In the genomic region with DNA sequence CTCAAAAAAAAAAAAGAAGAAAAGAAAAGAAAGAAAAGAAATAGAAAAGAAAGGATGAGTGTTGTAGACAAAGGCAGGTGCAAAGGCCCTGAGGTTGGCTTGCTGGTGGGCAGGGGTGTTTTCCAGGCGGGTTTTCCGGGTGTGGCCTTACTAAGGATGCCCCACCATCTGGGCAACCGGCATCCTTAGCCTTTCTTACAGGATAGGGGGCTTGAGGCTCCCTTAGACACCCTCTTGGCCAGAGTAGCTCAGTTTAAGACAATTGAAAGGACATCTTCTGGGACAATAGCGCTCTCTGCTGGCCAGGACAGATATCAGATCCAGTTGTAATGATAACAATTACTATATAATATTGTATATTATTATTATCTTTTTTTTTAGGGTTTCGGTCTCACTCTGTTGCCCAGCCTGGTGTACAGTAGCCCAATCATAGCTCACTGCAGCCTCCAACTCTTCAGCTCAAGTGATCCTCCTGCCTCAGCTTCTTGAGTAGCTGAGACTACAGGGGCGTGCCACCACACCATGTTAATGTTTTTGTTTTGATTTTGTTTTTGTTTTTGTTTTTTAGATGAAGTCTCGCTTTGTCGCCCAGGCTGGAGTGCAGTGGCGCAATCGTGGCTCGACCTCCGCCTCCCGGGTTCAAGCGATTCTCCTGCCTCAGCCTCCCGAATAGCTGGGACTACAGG, we compare ENCODE assay signal across 8 cellular contexts. TPM values are rescaled to one million over a fixed set of nuclear protein-coding genes. Genes with fewer than 3 reads are reported as not detected.
DNase-seq lines count a peak whose midpoint lies in the region; ATAC-seq and TF ChIP-seq lines count a peak whose summit lies in the region.

No MANE protein-coding gene starts in this region.

- peak overlapping the region; percentile 64 for H3K4me2 ChIP-seq in SU-DHL-6 (ENCODE audit: low read depth, low read length, poor library complexity, severe bottlenecking)

- no peak overlapping the region for H3K4me3 Mint-ChIP-seq in activated naive CD8-positive, alpha-beta T cell treated with anti-CD3 and anti-CD28 coated beads, Interleukin-2, amount 10 ng/mL, durations not matched to agents 7 days and 5 days

- H3K36me3 ChIP-seq in SU-DHL-6 (ENCODE audit: low read length) (no peaks in the 10 kb centered on the region), sigmoid colon (peaks cover 0 to 4% (median 0%) of the 10 kb centered on the region in 4 donors)

- peak; percentile 62 for TF ChIP-seq CTCF in SU-DHL-6 (IDR thresholded peaks at IDR 0.05; ENCODE audit: insufficient read depth, low read length, poor library complexity, severe bottlenecking)
- TF ChIP-seq CTCF in sigmoid colon (IDR thresholded peaks at IDR 0.05): peak in 1 of 4 experiments; percentile 39

- H2AFZ ChIP-seq in SU-DHL-6 (ENCODE audit: low read depth, low read length, severe bottlenecking): no peak overlapping the region

- peaks cover 16% of the 10 kb centered on the region; the same call in 1 of the 2 replicates for H3F3A ChIP-seq in SU-DHL-6 (ENCODE audit: insufficient read depth)

- H3K27me3 Mint-ChIP-seq in activated naive CD8-positive, alpha-beta T cell treated with anti-CD3 and anti-CD28 coated beads, Interleukin-2, amount 10 ng/mL, durations not matched to agents 7 days and 5 days: peaks cover 11% of the 10 kb centered on the region

- intact Hi-C loops in sigmoid colon (cut with DNase I): loop anchor here (5.0 kb wide), 1 partner anchor 47 kb away; the partner anchor contains the start of gene ILF3

- H3K9me3 ChIP-seq in SU-DHL-6 (ENCODE audit: insufficient read depth, low read length): no peaks in the 10 kb centered on the region
- no peaks in the 10 kb centered on the region for H3K9me3 ChIP-seq in sigmoid colon

- no peak for TF ChIP-seq POLR2A in sigmoid colon (IDR thresholded peaks at IDR 0.05)

- H4K20me1 ChIP-seq in SU-DHL-6 (ENCODE audit: low read depth, low read length): no peaks in the 10 kb centered on the region

- peaks cover 22% of the 10 kb centered on the region for H3K4me1 Mint-ChIP-seq in activated naive CD8-positive, alpha-beta T cell treated with anti-CD3 and anti-CD28 coated beads, Interleukin-2, amount 10 ng/mL, durations not matched to agents 7 days and 5 days

- TF ChIP-seq EP300 in sigmoid colon (IDR thresholded peaks at IDR 0.05): no peak

- no peak overlapping the region for H3K27ac Mint-ChIP-seq in activated naive CD8-positive, alpha-beta T cell treated with anti-CD3 and anti-CD28 coated beads, Interleukin-2, amount 10 ng/mL, durations not matched to agents 7 days and 5 days

- H3K4me3 ChIP-seq in SU-DHL-6 (ENCODE audit: insufficient read depth, low read length, poor library complexity, severe bottlenecking): no peak overlapping the region
- H3K4me3 ChIP-seq in sigmoid colon: no peak overlapping the region

- no peaks in the 10 kb centered on the region for H3K27me3 ChIP-seq in SU-DHL-6 (ENCODE audit: low read length)
- H3K27me3 ChIP-seq in sigmoid colon: no peaks in the 10 kb centered on the region

- no peaks in the 10 kb centered on the region for H3K9me2 ChIP-seq in SU-DHL-6 (replicated peaks; ENCODE audit: insufficient read depth, low read length)

- no peaks in the 10 kb centered on the region for H3K9me3 Mint-ChIP-seq in activated naive CD8-positive, alpha-beta T cell treated with anti-CD3 and anti-CD28 coated beads, Interleukin-2, amount 10 ng/mL, durations not matched to agents 7 days and 5 days

- peaks cover 2% of the 10 kb centered on the region for H3K36me3 Mint-ChIP-seq in activated naive CD8-positive, alpha-beta T cell treated with anti-CD3 and anti-CD28 coated beads, Interleukin-2, amount 10 ng/mL, durations not matched to agents 7 days and 5 days

- peak; percentile 66 for DNase-seq in EL
- peak; percentile 58 for DNase-seq in M059J (ENCODE audit: low read depth)
- DNase-seq in activated naive CD8-positive, alpha-beta T cell treated with anti-CD3 and anti-CD28 coated beads, Interleukin-2, amount 10 ng/mL, durations not matched to agents 7 days and 5 days: peak; percentile 62
- DNase-seq in inferior parietal cortex (ENCODE audit: extremely low spot score): peak; percentile 53
- peak; percentile 38 to 51 (median 51) for DNase-seq in stimulated activated CD4-positive, alpha-beta T cell treated with anti-CD3 and anti-CD28 coated beads, TNF-alpha, amount 100 ng/mL, for 4 hours (ENCODE audit: low read depth in 3 of 3)
- no peak for DNase-seq in sigmoid colon
- DNase-seq in mesenteric fat pad (ENCODE audit: low spot score): no peak

- H3K9ac ChIP-seq in SU-DHL-6 (ENCODE audit: low read length): no peak overlapping the region

- H3K79me2 ChIP-seq in SU-DHL-6 (ENCODE audit: insufficient read depth, low read length): no peaks in the 10 kb centered on the region

- H3K27ac ChIP-seq in SU-DHL-6 (ENCODE audit: low read depth, low read length) (no peak overlapping the region), sigmoid colon (no peak overlapping the region)

- ATAC-seq in activated naive CD8-positive, alpha-beta T cell treated with anti-CD3 and anti-CD28 coated beads, Interleukin-2, amount 10 ng/mL, durations not matched to agents 7 days and 5 days (ENCODE audit: low read depth): no peak

- peaks cover 0 to 29% (median 26%) of the 10 kb centered on the region in 4 donors for H3K4me1 ChIP-seq in sigmoid colon

- 38 to 43% methylated on average over 15 of the region's 15 CpGs for WGBS in sigmoid colon, 2 donors

- POLR2A ChIA-PET in activated naive CD8-positive, alpha-beta T cell treated with anti-CD3 and anti-CD28 coated beads, Interleukin-2, amount 10 ng/mL, durations not matched to agents 7 days and 5 days (lab: Charles Lee): interaction anchor here (0.6 to 2.3 kb wide), 8 partner anchors 18 to 515 kb away, joined by 3 to 5 read pairs (median 3); partner anchors contain the start of genes DNM2 and TMED1

RNA-seq across cellular contexts. Expression of gene QTRT1, which starts 1.4 kb away (rescaled TPM):
- 14.3 and 19.7 TPM in 2 replicates for total RNA-seq in M059J (2014; rRNA removed; shearing (Covaris generic))
- 10 to 100 TPM; 35.9 to 37.7 TPM for total RNA-seq in activated naive CD8-positive, alpha-beta T cell treated with anti-CD3 and anti-CD28 coated beads, Interleukin-2, amount 10 ng/mL, durations not matched to agents 7 days and 5 days
- 10 to 100 TPM; 21.7 to 34.2 (median 29.7) TPM for total RNA-seq in sigmoid colon
- 10 to 100 TPM; 64.9 to 93.6 (median 69.8) TPM for polyA plus RNA-seq in sigmoid colon
- total RNA-seq in mesenteric fat pad: 45.9 TPM

RNA-seq across cellular contexts. Expression of gene DNM2, which starts 18.1 kb away (rescaled TPM):
- 49.9 and 91.8 TPM in 2 replicates for total RNA-seq in M059J (2014; rRNA removed; shearing (Covaris generic))
- 100 to 1,000 TPM; 249 to 259 TPM for total RNA-seq in activated naive CD8-positive, alpha-beta T cell treated with anti-CD3 and anti-CD28 coated beads, Interleukin-2, amount 10 ng/mL, durations not matched to agents 7 days and 5 days
- 10 to 100 TPM; 53.2 to 96.7 (median 64.1) TPM for total RNA-seq in sigmoid colon
- 100 to 1,000 TPM; 152 to 326 (median 222) TPM for polyA plus RNA-seq in sigmoid colon
- 134 TPM for total RNA-seq in mesenteric fat pad

RNA-seq across cellular contexts. Expression of gene ILF3, which starts 45.6 kb away (rescaled TPM):
- total RNA-seq in M059J (2014; rRNA removed; shearing (Covaris generic)): 75.2 and 139 TPM in 2 replicates
- total RNA-seq in activated naive CD8-positive, alpha-beta T cell treated with anti-CD3 and anti-CD28 coated beads, Interleukin-2, amount 10 ng/mL, durations not matched to agents 7 days and 5 days: 100 to 1,000 TPM; 344 to 354 TPM
- total RNA-seq in sigmoid colon: 100 to 1,000 TPM in 2 of 4 donors, 10 to 100 TPM in 2; 83.5 to 109 (median 94.8) TPM
- polyA plus RNA-seq in sigmoid colon: 100 to 1,000 TPM in 1 of 3 donors, 10 to 100 TPM in 2; 25.7 to 146 (median 30.6) TPM
- 212 TPM for total RNA-seq in mesenteric fat pad

Comparison
In these comparisons a context has a peak if more than half of its experiments do, and no peak if none do; other contexts are left out.
1. DNase-seq: peak in EL (single experiment), M059J (single experiment), activated naive CD8-positive, alpha-beta T cell treated with anti-CD3 and anti-CD28 coated beads, Interleukin-2, amount 10 ng/mL, durations not matched to agents 7 days and 5 days (single experiment), inferior parietal cortex (single experiment) and stimulated activated CD4-positive, alpha-beta T cell treated with anti-CD3 and anti-CD28 coated beads, TNF-alpha, amount 100 ng/mL, for 4 hours (3 of 3); none in sigmoid colon (single experiment) and mesenteric fat pad (single experiment).